1 cellular context compared by ENCODE assay signal in the genomic region with DNA sequence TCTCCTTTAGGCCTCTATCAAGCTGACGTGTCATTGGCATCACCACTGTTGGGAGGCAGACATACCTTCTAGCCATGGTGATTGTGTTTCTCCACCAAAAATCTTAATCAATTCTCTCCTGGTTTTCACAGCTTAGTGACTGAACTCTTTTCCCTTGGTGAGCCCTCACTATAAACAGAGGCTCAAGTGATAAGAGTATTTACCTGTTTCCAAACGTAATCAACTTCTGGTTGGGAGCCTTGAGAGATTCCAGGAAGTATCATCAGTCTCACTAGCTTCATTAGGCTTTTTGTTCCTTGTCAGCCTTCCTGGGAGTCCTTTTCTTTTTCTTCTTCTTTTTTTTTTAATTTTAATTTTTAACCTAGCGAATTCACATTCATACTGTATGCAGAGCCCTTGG.
TF ChIP-seq lines count a peak whose summit lies in the region.

No MANE protein-coding gene starts in this region.

TF ChIP-seq in HepG2, 621 proteins besides CTCF, POLR2A, EP300 and RAD21 (continued from another document):
- TF ChIP-seq, protein P1, sequence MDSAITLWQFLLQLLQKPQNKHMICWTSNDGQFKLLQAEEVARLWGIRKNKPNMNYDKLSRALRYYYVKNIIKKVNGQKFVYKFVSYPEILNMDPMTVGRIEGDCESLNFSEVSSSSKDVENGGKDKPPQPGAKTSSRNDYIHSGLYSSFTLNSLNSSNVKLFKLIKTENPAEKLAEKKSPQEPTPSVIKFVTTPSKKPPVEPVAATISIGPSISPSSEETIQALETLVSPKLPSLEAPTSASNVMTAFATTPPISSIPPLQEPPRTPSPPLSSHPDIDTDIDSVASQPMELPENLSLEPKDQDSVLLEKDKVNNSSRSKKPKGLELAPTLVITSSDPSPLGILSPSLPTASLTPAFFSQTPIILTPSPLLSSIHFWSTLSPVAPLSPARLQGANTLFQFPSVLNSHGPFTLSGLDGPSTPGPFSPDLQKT (CRISPR knock-in tag; IDR thresholded peaks at IDR 0.05; ENCODE audit: borderline replicate concordance), result no peak
- TF ChIP-seq, protein P2, sequence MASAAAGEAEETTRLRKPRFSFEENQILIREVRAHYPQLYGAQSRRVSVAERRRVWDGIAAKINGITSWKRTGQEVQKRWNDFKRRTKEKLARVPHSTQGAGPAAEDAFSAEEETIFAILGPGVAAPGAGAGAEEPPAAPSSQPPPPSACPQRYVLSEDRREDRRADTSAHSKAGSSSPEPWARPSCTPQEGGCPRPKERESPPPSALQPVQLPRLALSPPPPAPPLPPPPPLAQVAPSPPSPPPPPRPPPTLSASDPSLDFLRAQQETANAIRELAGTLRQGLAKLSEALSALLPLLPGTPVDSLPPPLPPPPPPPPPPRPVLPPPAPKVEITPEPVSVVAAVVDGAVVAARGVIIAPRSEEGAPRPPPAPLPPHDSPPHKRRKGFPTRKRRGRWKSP (CRISPR knock-in tag; IDR thresholded peaks at IDR 0.05), result peak; percentile 16; the same call in 1 of the 2 replicates
- TF ChIP-seq ZNF343 (CRISPR knock-in tag; IDR thresholded peaks at IDR 0.05) (no peak), TCF7 (IDR thresholded peaks at IDR 0.05; ENCODE audit: low read depth) (no peak), ZNF24 (IDR thresholded peaks at IDR 0.05) (no peak), RARA (CRISPR knock-in tag; IDR thresholded peaks at IDR 0.05) (0 out of 2 replicates have a peak, but pooled peaks have one; percentile 7), ZNF30 (CRISPR knock-in tag; IDR thresholded peaks at IDR 0.05) (no peak), ELF3 (CRISPR knock-in tag; IDR thresholded peaks at IDR 0.05) (0 out of 2 replicates have a peak, but pooled peaks have one; percentile 29), GATAD2A (CRISPR knock-in tag; IDR thresholded peaks at IDR 0.05) (peak; percentile 59), DNMT1 (CRISPR knock-in tag; IDR thresholded peaks at IDR 0.05) (no peak), HDAC2 (CRISPR knock-in tag; IDR thresholded peaks at IDR 0.05) (no peak), ZMYM2 (CRISPR knock-in tag; IDR thresholded peaks at IDR 0.05) (no peak), RXRB (CRISPR knock-in tag; IDR thresholded peaks at IDR 0.05; ENCODE audit: borderline replicate concordance) (no peak), ZFP62 (CRISPR knock-in tag; IDR thresholded peaks at IDR 0.05) (no peak), HMGA1 (CRISPR knock-in tag; conservative IDR thresholded peaks at IDR 0.05) (no peak), FOXA1 (IDR thresholded peaks at IDR 0.05) (no peak), FOXA1 (CRISPR knock-in tag; IDR thresholded peaks at IDR 0.05) (peak; percentile 43; the same call in 1 of the 2 replicates)
- TF ChIP-seq, protein P3, sequence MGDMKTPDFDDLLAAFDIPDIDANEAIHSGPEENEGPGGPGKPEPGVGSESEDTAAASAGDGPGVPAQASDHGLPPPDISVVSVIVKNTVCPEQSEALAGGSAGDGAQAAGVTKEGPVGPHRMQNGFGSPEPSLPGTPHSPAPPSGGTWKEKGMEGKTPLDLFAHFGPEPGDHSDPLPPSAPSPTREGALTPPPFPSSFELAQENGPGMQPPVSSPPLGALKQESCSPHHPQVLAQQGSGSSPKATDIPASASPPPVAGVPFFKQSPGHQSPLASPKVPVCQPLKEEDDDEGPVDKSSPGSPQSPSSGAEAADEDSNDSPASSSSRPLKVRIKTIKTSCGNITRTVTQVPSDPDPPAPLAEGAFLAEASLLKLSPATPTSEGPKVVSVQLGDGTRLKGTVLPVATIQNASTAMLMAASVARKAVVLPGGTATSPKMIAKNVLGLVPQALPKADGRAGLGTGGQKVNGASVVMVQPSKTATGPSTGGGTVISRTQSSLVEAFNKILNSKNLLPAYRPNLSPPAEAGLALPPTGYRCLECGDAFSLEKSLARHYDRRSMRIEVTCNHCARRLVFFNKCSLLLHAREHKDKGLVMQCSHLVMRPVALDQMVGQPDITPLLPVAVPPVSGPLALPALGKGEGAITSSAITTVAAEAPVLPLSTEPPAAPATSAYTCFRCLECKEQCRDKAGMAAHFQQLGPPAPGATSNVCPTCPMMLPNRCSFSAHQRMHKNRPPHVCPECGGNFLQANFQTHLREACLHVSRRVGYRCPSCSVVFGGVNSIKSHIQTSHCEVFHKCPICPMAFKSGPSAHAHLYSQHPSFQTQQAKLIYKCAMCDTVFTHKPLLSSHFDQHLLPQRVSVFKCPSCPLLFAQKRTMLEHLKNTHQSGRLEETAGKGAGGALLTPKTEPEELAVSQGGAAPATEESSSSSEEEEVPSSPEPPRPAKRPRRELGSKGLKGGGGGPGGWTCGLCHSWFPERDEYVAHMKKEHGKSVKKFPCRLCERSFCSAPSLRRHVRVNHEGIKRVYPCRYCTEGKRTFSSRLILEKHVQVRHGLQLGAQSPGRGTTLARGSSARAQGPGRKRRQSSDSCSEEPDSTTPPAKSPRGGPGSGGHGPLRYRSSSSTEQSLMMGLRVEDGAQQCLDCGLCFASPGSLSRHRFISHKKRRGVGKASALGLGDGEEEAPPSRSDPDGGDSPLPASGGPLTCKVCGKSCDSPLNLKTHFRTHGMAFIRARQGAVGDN (CRISPR knock-in tag; IDR thresholded peaks at IDR 0.05), result no peak
- TF ChIP-seq, protein P4, sequence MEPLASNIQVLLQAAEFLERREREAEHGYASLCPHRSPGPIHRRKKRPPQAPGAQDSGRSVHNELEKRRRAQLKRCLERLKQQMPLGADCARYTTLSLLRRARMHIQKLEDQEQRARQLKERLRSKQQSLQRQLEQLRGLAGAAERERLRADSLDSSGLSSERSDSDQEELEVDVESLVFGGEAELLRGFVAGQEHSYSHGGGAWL (CRISPR knock-in tag; IDR thresholded peaks at IDR 0.05), result no peak
- TF ChIP-seq, protein P5, sequence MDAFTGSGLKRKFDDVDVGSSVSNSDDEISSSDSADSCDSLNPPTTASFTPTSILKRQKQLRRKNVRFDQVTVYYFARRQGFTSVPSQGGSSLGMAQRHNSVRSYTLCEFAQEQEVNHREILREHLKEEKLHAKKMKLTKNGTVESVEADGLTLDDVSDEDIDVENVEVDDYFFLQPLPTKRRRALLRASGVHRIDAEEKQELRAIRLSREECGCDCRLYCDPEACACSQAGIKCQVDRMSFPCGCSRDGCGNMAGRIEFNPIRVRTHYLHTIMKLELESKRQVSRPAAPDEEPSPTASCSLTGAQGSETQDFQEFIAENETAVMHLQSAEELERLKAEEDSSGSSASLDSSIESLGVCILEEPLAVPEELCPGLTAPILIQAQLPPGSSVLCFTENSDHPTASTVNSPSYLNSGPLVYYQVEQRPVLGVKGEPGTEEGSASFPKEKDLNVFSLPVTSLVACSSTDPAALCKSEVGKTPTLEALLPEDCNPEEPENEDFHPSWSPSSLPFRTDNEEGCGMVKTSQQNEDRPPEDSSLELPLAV (CRISPR knock-in tag; conservative IDR thresholded peaks at IDR 0.05; ENCODE audit: low read depth), result no peak
- TF ChIP-seq, protein P6, sequence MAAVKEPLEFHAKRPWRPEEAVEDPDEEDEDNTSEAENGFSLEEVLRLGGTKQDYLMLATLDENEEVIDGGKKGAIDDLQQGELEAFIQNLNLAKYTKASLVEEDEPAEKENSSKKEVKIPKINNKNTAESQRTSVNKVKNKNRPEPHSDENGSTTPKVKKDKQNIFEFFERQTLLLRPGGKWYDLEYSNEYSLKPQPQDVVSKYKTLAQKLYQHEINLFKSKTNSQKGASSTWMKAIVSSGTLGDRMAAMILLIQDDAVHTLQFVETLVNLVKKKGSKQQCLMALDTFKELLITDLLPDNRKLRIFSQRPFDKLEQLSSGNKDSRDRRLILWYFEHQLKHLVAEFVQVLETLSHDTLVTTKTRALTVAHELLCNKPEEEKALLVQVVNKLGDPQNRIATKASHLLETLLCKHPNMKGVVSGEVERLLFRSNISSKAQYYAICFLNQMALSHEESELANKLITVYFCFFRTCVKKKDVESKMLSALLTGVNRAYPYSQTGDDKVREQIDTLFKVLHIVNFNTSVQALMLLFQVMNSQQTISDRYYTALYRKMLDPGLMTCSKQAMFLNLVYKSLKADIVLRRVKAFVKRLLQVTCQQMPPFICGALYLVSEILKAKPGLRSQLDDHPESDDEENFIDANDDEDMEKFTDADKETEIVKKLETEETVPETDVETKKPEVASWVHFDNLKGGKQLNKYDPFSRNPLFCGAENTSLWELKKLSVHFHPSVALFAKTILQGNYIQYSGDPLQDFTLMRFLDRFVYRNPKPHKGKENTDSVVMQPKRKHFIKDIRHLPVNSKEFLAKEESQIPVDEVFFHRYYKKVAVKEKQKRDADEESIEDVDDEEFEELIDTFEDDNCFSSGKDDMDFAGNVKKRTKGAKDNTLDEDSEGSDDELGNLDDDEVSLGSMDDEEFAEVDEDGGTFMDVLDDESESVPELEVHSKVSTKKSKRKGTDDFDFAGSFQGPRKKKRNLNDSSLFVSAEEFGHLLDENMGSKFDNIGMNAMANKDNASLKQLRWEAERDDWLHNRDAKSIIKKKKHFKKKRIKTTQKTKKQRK (IDR thresholded peaks at IDR 0.05; ENCODE audit: low read length), result no peak
- TF ChIP-seq, protein P7, sequence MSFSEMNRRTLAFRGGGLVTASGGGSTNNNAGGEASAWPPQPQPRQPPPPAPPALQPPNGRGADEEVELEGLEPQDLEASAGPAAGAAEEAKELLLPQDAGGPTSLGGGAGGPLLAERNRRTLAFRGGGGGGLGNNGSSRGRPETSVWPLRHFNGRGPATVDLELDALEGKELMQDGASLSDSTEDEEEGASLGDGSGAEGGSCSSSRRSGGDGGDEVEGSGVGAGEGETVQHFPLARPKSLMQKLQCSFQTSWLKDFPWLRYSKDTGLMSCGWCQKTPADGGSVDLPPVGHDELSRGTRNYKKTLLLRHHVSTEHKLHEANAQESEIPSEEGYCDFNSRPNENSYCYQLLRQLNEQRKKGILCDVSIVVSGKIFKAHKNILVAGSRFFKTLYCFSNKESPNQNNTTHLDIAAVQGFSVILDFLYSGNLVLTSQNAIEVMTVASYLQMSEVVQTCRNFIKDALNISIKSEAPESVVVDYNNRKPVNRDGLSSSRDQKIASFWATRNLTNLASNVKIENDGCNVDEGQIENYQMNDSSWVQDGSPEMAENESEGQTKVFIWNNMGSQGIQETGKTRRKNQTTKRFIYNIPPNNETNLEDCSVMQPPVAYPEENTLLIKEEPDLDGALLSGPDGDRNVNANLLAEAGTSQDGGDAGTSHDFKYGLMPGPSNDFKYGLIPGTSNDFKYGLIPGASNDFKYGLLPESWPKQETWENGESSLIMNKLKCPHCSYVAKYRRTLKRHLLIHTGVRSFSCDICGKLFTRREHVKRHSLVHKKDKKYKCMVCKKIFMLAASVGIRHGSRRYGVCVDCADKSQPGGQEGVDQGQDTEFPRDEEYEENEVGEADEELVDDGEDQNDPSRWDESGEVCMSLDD (CRISPR knock-in tag; IDR thresholded peaks at IDR 0.05; ENCODE audit: borderline replicate concordance), result no peak
